In genomic region chr16:84245933-84246678, GRCh38 we compare ENCODE assay signal across 24 cellular contexts. TPM values are rescaled to one million over a fixed set of nuclear protein-coding genes. Genes with fewer than 3 reads are reported as not detected.
DNase-seq lines count a peak whose midpoint lies in the region; ATAC-seq and TF ChIP-seq lines count a peak whose summit lies in the region.
"Had no signal": no experiment of that assay in that cellular context is flagged by ENCODE, and none has a peak within 500 bp of the region (broad histone marks: within the 10 kb centered on the region; RNA-seq: fewer than 3 reads in every experiment).

No MANE protein-coding gene starts in this region.

- peaks cover 13% of the 10 kb centered on the region for H3K9me3 Mint-ChIP-seq in nephron progenitor cell
- H3K9me3 Mint-ChIP-seq: CD8-positive, alpha-beta T cell had no signal

- CTCF ChIA-PET in SK-N-SH (lab: Yijun Ruan, JAX) (interaction anchor here (0.8 to 1.6 kb wide), 7 partner anchors 10 to 289 kb away, joined by 3 to 5 read pairs (median 3); partner anchors contain the start of gene TAF1C), PC-3 (lab: Charles Lee) (no interaction called here), GM10248 (lab: Yijun Ruan, JAX) (interaction anchor here (1.4 to 1.6 kb wide), 2 partner anchors 20 to 31 kb away, joined by 3 read pairs; no protein-coding TSS in a partner anchor)

- no peaks in the 10 kb centered on the region for H4K20me1 ChIP-seq in SK-N-SH (ENCODE audit: insufficient read depth)
- no peaks in the 10 kb centered on the region for H4K20me1 ChIP-seq in PC-3 (ENCODE audit: low read length)

- ATAC-seq in SK-N-SH treated with all-trans-retinoic acid at 6 μM for 48 hours (no peak), PC-3 (no peak)
- ATAC-seq: CD8-positive, alpha-beta T cell; Right ventricle myocardium inferior had no signal

- H3K27ac ChIP-seq in SK-N-SH (ENCODE audit: low read depth in 2 of 2, low read length in 1 of 2) (no peak overlapping the region), PC-3 (ENCODE audit: low read length) (no peak overlapping the region)

- TF ChIP-seq EP300 in SK-N-SH (IDR thresholded peaks at IDR 0.05; ENCODE audit: borderline replicate concordance in 1 of 2, low read depth in 1 of 2, low read length in 1 of 2) = no peak

- H3K9me3 ChIP-seq in SK-N-SH (no peaks in the 10 kb centered on the region), PC-3 (ENCODE audit: low read length) (no peaks in the 10 kb centered on the region)

- no peak overlapping the region for H3K4me3 Mint-ChIP-seq in nephron progenitor cell
- H3K4me3 Mint-ChIP-seq: CD8-positive, alpha-beta T cell had no signal

- H2AFZ ChIP-seq in SK-N-SH (ENCODE audit: low read depth) (no peak overlapping the region), PC-3 (ENCODE audit: low read length) (no peak overlapping the region)

- intact Hi-C loops in PC-3 (cut with micrococcal nuclease) = no loop called here

- H3K27me3 ChIP-seq in SK-N-SH (ENCODE audit: insufficient read depth) (peaks cover 4% of the 10 kb centered on the region; the same call in 1 of the 2 replicates), PC-3 (ENCODE audit: low read length) (no peaks in the 10 kb centered on the region)

- no peaks in the 10 kb centered on the region for H3F3A ChIP-seq in SK-N-SH (replicated peaks; ENCODE audit: insufficient read depth)
- no peaks in the 10 kb centered on the region for H3F3A ChIP-seq in PC-3 (ENCODE audit: low read length, unreplicated experiment)

- peaks cover 13% of the 10 kb centered on the region for H3K27me3 Mint-ChIP-seq in nephron progenitor cell (ENCODE audit: low read depth, poor library complexity)

- H3K9ac ChIP-seq in SK-N-SH (no peak overlapping the region), PC-3 (ENCODE audit: low read length) (no peak overlapping the region)

- no TSS peak for BruUV-seq in PC-3 (replicated peaks; lab: Mats Ljungman, UMichigan)

- H3K36me3 Mint-ChIP-seq in nephron progenitor cell (ENCODE audit: low read depth) = no peaks in the 10 kb centered on the region
- H3K36me3 Mint-ChIP-seq: CD8-positive, alpha-beta T cell had no signal

- H3K4me1 Mint-ChIP-seq in nephron progenitor cell = peaks cover 21% of the 10 kb centered on the region

- no peak for TF ChIP-seq CTCF in SK-N-SH (IDR thresholded peaks at IDR 0.05)
- no peak for TF ChIP-seq CTCF in nephron progenitor cell (IDR thresholded peaks at IDR 0.05)
- no peak for TF ChIP-seq CTCF in PC-3 (conservative IDR thresholded peaks at IDR 0.05; ENCODE audit: low read depth, low read length)
- no peak for TF ChIP-seq CTCF in GM10248 (IDR thresholded peaks at IDR 0.05; ENCODE audit: control extremely low read depth, extremely low read depth, low read depth, missing control alignments)

- peaks cover 0 to 6% of the 10 kb centered on the region in 2 experiments; a peak in 1 of 4 replicates for H3K4me1 ChIP-seq in SK-N-SH (ENCODE audit: control insufficient read depth in 1 of 2, insufficient read depth in 2 of 2, low read depth in 1 of 2, low read length in 1 of 2)
- peaks cover 12% of the 10 kb centered on the region for H3K4me1 ChIP-seq in PC-3 (ENCODE audit: insufficient read depth, low read length)

- POLR2A ChIA-PET in SK-N-SH (lab: Yijun Ruan, JAX) (no interaction called here), PC-3 (lab: Charles Lee; ENCODE audit: unreplicated experiment) (no interaction called here), GM10248 (lab: Yijun Ruan, JAX) (interaction anchor here (0.6 kb wide), 1 partner anchor 13 kb away, joined by 4 read pairs; no protein-coding TSS in a partner anchor)

- TF ChIP-seq RAD21 in SK-N-SH (IDR thresholded peaks at IDR 0.05; ENCODE audit: low read length) = no peak

- H3K4me3 ChIP-seq in SK-N-SH (ENCODE audit: low read depth in 2 of 2, low read length in 1 of 2) (no peak overlapping the region), PC-3 (ENCODE audit: low read length) (no peak overlapping the region)

- H3K36me3 ChIP-seq in SK-N-SH (replicated peaks in 1 of 2; ENCODE audit: control insufficient read depth in 1 of 2, insufficient read depth in 2 of 2, low read length in 1 of 2) (no peaks in the 10 kb centered on the region), PC-3 (ENCODE audit: low read depth, low read length) (no peaks in the 10 kb centered on the region)

- H3K4me2 ChIP-seq in SK-N-SH (no peak overlapping the region), PC-3 (ENCODE audit: low read length) (no peak overlapping the region)

- DNase-seq in SK-N-SH (peak; percentile 47), SK-N-DZ (ENCODE audit: low spot score) (peak; percentile 46), nephron progenitor cell (no peak), PC-3 (no peak), NCI-H1436 treated with DMSO at 0.1 percent for 48 hours (lab: John Stamatoyannopoulos, UW) (no peak), DMS153 (lab: John Stamatoyannopoulos, UW) (no peak), GM10248 (ENCODE audit: extremely low spot score) (no peak)
- DNase-seq: AML-193; C1 segment of cervical spinal cord; Calu3; CD8-positive, alpha-beta T cell; DMS79; Karpas-422; MV-4-11; NCI-H1417; NCI-H187; NCI-H446 had no signal

- H3K9me2 ChIP-seq in SK-N-SH = no peaks in the 10 kb centered on the region
- no peaks in the 10 kb centered on the region for H3K9me2 ChIP-seq in PC-3 (replicated peaks; ENCODE audit: low read length)

- WGBS in SK-N-SH (ENCODE audit: low lambda C conversion rate) = 74% methylated on average over 11 of the region's 11 CpGs

- peak overlapping the region; percentile 57 for H3K27ac Mint-ChIP-seq in nephron progenitor cell
- H3K27ac Mint-ChIP-seq: CD8-positive, alpha-beta T cell had no signal

- H3K79me2 ChIP-seq in SK-N-SH (ENCODE audit: insufficient read depth) (no peaks in the 10 kb centered on the region), PC-3 (ENCODE audit: low read length) (no peaks in the 10 kb centered on the region)

TF ChIP-seq in SK-N-SH, 30 proteins besides CTCF, POLR2A, EP300 and RAD21:
- TF ChIP-seq SMC3 (IDR thresholded peaks at IDR 0.05; ENCODE audit: low read depth, low read length) = no peak
- peak; percentile 72 for TF ChIP-seq GATA2 (CRISPR knock-in tag; IDR thresholded peaks at IDR 0.05)
TF ChIP-seq in SK-N-SH: peak in this region for 1.

TF ChIP-seq in SK-N-SH treated with all-trans-retinoic acid at 6 μM for 48 hours, 23 proteins besides CTCF, POLR2A, EP300 and RAD21:
- TF ChIP-seq ZFP3 (CRISPR knock-in tag; IDR thresholded peaks at IDR 0.05) (no peak), CSDC2 (CRISPR knock-in tag; IDR thresholded peaks at IDR 0.05) (no peak)

RNA-seq across cellular contexts. Expression of gene KCNG4, which starts 6.3 kb away (rescaled TPM):
- polyA plus RNA-seq in SK-N-SH (2012; rRNA removed) = 0.02 TPM in 1 of 2 replicates, not detected in the other
- polyA plus RNA-seq in SK-N-SH (2012; cell fraction: cytosol; rRNA removed) = under 0.01 TPM in 1 of 2 replicates, not detected in the other
- 0.01 TPM in 1 of 2 replicates, not detected in the other for polyA plus RNA-seq in SK-N-SH (2012; cell fraction: nucleus; rRNA removed)
- polyA plus RNA-seq in SK-N-DZ (2014; cell fraction: cytosol; rRNA removed) = not detected in 2 replicates
- not detected in 2 replicates for polyA plus RNA-seq in SK-N-DZ (2014; cell fraction: nucleus; rRNA removed)
- 0.04 TPM in 1 of 2 replicates, not detected in the other for total RNA-seq in PC-3 (2014; rRNA removed)
- total RNA-seq: Calu3; CD8-positive, alpha-beta T cell; H4; M059J; OCI-LY7; Right ventricle myocardium inferior had no signal
- polyA plus RNA-seq: AG04450 had no signal

RNA-seq across cellular contexts. Expression of gene WFDC1, which starts 48.6 kb away (rescaled TPM):
- polyA plus RNA-seq in SK-N-SH (2012; rRNA removed) = 0.03 and 0.23 TPM in 2 replicates
- polyA plus RNA-seq in SK-N-SH (2012; cell fraction: cytosol; rRNA removed) = 0.05 and 0.08 TPM in 2 replicates
- 0.02 TPM in 1 of 2 replicates, not detected in the other for polyA plus RNA-seq in SK-N-SH (2012; cell fraction: nucleus; rRNA removed)
- polyA plus RNA-seq in SK-N-DZ (2014; cell fraction: cytosol; rRNA removed) = not detected in 2 replicates
- polyA plus RNA-seq in SK-N-DZ (2014; cell fraction: nucleus; rRNA removed) = not detected in 2 replicates
- 0.15 TPM in 1 of 2 replicates, not detected in the other for total RNA-seq in PC-3 (2014; rRNA removed)
- total RNA-seq: A172; Calu3; CD8-positive, alpha-beta T cell; H4; OCI-LY7 had no signal

RNA-seq across cellular contexts. Expression of gene ADAD2, which starts 55.1 kb away (rescaled TPM):
- not detected in 2 replicates for polyA plus RNA-seq in SK-N-SH (2012; rRNA removed)
- not detected in 2 replicates for polyA plus RNA-seq in SK-N-SH (2012; cell fraction: cytosol; rRNA removed)
- polyA plus RNA-seq in SK-N-SH (2012; cell fraction: nucleus; rRNA removed) = 0.02 and 0.04 TPM in 2 replicates
- polyA plus RNA-seq in SK-N-DZ (2014; cell fraction: cytosol; rRNA removed) = 1.3 TPM in 1 of 2 replicates, not detected in the other
- 0.05 and 0.58 TPM in 2 replicates for polyA plus RNA-seq in SK-N-DZ (2014; cell fraction: nucleus; rRNA removed)
- total RNA-seq in PC-3 (2014; rRNA removed) = not detected in 2 replicates
- total RNA-seq: A172; Calu3; CD8-positive, alpha-beta T cell; H4; M059J; OCI-LY7; Right ventricle myocardium inferior had no signal
- polyA plus RNA-seq: AG04450 had no signal

RNA-seq across cellular contexts. Expression of gene TAF1C, which starts 59.2 kb away (rescaled TPM):
- 49.3 and 56.1 TPM in 2 replicates for polyA plus RNA-seq in SK-N-SH (2012; rRNA removed)
- polyA plus RNA-seq in SK-N-SH (2012; cell fraction: cytosol; rRNA removed) = 7.4 and 12.2 TPM in 2 replicates
- 440 and 505 TPM in 2 replicates for polyA plus RNA-seq in SK-N-SH (2012; cell fraction: nucleus; rRNA removed)
- polyA plus RNA-seq in SK-N-DZ (2014; cell fraction: cytosol; rRNA removed) = 55.5 and 64.8 TPM in 2 replicates
- polyA plus RNA-seq in SK-N-DZ (2014; cell fraction: nucleus; rRNA removed) = 308 and 445 TPM in 2 replicates
- 21.8 and 28.0 TPM in 2 replicates for total RNA-seq in PC-3 (2014; rRNA removed)

Comparison
In these comparisons a context has a peak if more than half of its experiments do, and no peak if none do; other contexts are left out.
1. DNase-seq: peak in SK-N-SH (single experiment) and SK-N-DZ (single experiment); none in nephron progenitor cell (single experiment), PC-3 (single experiment), NCI-H1436 treated with DMSO at 0.1 percent for 48 hours (single experiment), DMS153 (single experiment) and GM10248 (single experiment).